Comparison of ENCODE assay signal across 16 cellular contexts in genomic region chr5:178536541-178537466, GRCh38. TPM values are rescaled to one million over a fixed set of nuclear protein-coding genes. Genes with fewer than 3 reads are reported as not detected.
"Had no signal": no experiment of that assay in that cellular context is flagged by ENCODE, and none has a peak within 500 bp of the region (broad histone marks: within the 10 kb centered on the region; RNA-seq: fewer than 3 reads in every experiment).

No MANE protein-coding gene starts in this region.

- H3K36me3 ChIP-seq: esophagus squamous epithelium, left lung, right lobe of liver, uterus had no signal

- H3K9me3 Mint-ChIP-seq: activated CD4-positive, alpha-beta T cell treated with anti-CD3 and anti-CD28 coated beads, Interleukin-2, amount 10 ng/mL, durations not matched to agents 7 days and 5 days; nephron had no signal

- H3K4me3 ChIP-seq: esophagus squamous epithelium, hepatocyte, left lung, psoas muscle, right lobe of liver, uterus had no signal

- H3K4me1 Mint-ChIP-seq: activated CD4-positive, alpha-beta T cell treated with anti-CD3 and anti-CD28 coated beads, Interleukin-2, amount 10 ng/mL, durations not matched to agents 7 days and 5 days had no signal

- H3K4me3 Mint-ChIP-seq: activated CD4-positive, alpha-beta T cell treated with anti-CD3 and anti-CD28 coated beads, Interleukin-2, amount 10 ng/mL, durations not matched to agents 7 days and 5 days had no signal

- H3K27me3 Mint-ChIP-seq: activated CD4-positive, alpha-beta T cell treated with anti-CD3 and anti-CD28 coated beads, Interleukin-2, amount 10 ng/mL, durations not matched to agents 7 days and 5 days had no signal

- H3K4me1 ChIP-seq: esophagus squamous epithelium, psoas muscle, right lobe of liver, uterus had no signal

- ATAC-seq: left lung, psoas muscle had no signal

- DNase-seq: activated CD4-positive, alpha-beta T cell treated with anti-CD3 and anti-CD28 coated beads, Interleukin-2, amount 10 ng/mL, durations not matched to agents 7 days and 5 days; activated CD4-positive, CD25-positive, alpha-beta regulatory T cell; activated CD8-positive, alpha-beta memory T cell treated with anti-CD3 and anti-CD28 coated beads for 24 hours; activated naive CD4-positive, alpha-beta T cell; cortex of kidney; effector CD4-positive, alpha-beta T cell; esophagus squamous epithelium; islet precursor cell; uterus had no signal

- H3K27ac ChIP-seq: esophagus squamous epithelium, hepatocyte, left lung, psoas muscle, right lobe of liver, uterus had no signal

- H3K9me3 ChIP-seq: esophagus squamous epithelium, left lung, psoas muscle, right lobe of liver, uterus had no signal

- H3K27ac Mint-ChIP-seq: activated CD4-positive, alpha-beta T cell treated with anti-CD3 and anti-CD28 coated beads, Interleukin-2, amount 10 ng/mL, durations not matched to agents 7 days and 5 days had no signal

- H3K27me3 ChIP-seq: hepatocyte, left lung, right lobe of liver had no signal

RNA-seq across cellular contexts. Expression of gene COL23A1, which starts 53.4 kb away (rescaled TPM):
- total RNA-seq: fibroblast of villous mesenchyme, glomerular endothelial cell had no signal
